ENCODE assay signal across 32 cellular contexts in the genomic region with DNA sequence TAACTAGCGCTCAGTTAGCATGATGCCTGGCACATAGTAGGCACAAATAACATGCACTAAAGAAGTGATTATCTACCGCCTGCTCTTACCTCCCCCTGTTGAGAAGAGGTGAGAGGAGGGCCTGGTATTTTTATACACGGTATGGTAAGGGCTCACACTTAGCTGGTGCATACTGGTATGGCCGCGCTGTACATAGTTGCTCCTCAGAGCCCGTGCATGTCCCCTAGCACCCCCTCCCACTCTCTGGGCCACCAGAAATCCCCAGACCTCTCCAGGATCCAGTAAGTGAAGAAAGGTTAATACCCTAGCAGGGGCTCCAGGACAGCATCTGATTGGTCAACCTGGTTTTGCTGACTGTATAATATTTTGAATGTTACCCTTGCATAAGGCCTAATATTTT.
"Had no signal": no experiment of that assay in that cellular context is flagged by ENCODE, and none has a peak within 500 bp of the region (broad histone marks: within the 10 kb centered on the region; RNA-seq: fewer than 3 reads in every experiment).

No MANE protein-coding gene starts in this region.

- H3K27ac ChIP-seq: adrenal gland, ascending aorta, body of pancreas, brain microvascular endothelial cell, breast epithelium, cardiac muscle cell had no signal

- ATAC-seq: activated naive CD4-positive, alpha-beta T cell treated with anti-CD3 and anti-CD28 coated beads, Interleukin-2, amount 50 U/mL, for 72 hours; activated naive CD8-positive, alpha-beta T cell treated with anti-CD3 and anti-CD28 coated beads, Interleukin-2, amount 50 U/mL, for 24 hours; activated T-cell treated with anti-CD3 and anti-CD28 coated beads, Interleukin-2, amount 50 U/mL, for 4 hours; activated T-cell treated with anti-CD3 and anti-CD28 coated beads, Interleukin-2, amount 50 U/mL, for 72 hours; activated T-helper 17 cell treated with anti-CD3 and anti-CD28 coated beads, Interleukin-2, amount 50 U/mL, for 72 hours; body of pancreas had no signal

- H3K36me3 ChIP-seq: adrenal gland, ascending aorta, brain microvascular endothelial cell, breast epithelium, cardiac muscle cell had no signal

- H3K27me3 ChIP-seq: adrenal gland, ascending aorta, body of pancreas, brain microvascular endothelial cell had no signal

- H3K4me1 ChIP-seq: adrenal gland, ascending aorta, body of pancreas, breast epithelium had no signal

- H3K4me3 ChIP-seq: adrenal gland, ascending aorta, body of pancreas, breast epithelium, cardiac muscle cell had no signal

- DNase-seq: activated effector memory CD4-positive, alpha-beta T cell treated with anti-CD3 and anti-CD28 coated beads, Interleukin-2, amount 50 U/mL, for 16 hours; activated effector memory CD4-positive, alpha-beta T cell treated with Interleukin-2 at 50 U/mL for 16 hours; activated gamma-delta T cell; activated gamma-delta T cell treated with Interleukin-2 at 50 U/mL for 16 hours; activated naive CD4-positive, alpha-beta T cell; activated naive CD4-positive, alpha-beta T cell treated with anti-CD3 and anti-CD28 coated beads for 36 hours; activated naive CD4-positive, alpha-beta T cell treated with anti-CD3 and anti-CD28 coated beads, Interleukin-2, amount 10 ng/mL, durations not matched to agents 7 days and 5 days; activated naive CD4-positive, alpha-beta T cell treated with anti-CD3 and anti-CD28 coated beads, Interleukin-2, amount 50 U/mL, for 16 hours; activated naive CD4-positive, alpha-beta T cell treated with Interleukin-2 at 50 U/mL for 16 hours; activated naive CD8-positive, alpha-beta T cell treated with anti-CD3 and anti-CD28 coated beads for 36 hours; activated naive CD8-positive, alpha-beta T cell treated with anti-CD3 and anti-CD28 coated beads, Interleukin-2, amount 10 ng/mL, durations not matched to agents 7 days and 5 days; activated naive CD8-positive, alpha-beta T cell treated with anti-CD3 and anti-CD28 coated beads, Interleukin-2, amount 50 U/mL, for 24 hours; activated T-cell treated with anti-CD3 and anti-CD28 coated beads, Interleukin-2, amount 50 U/mL, for 1 hour; activated T-cell treated with anti-CD3 and anti-CD28 coated beads, Interleukin-2, amount 50 U/mL, for 24 hours; activated T-cell treated with anti-CD3 and anti-CD28 coated beads, Interleukin-2, amount 50 U/mL, for 4 hours; activated T-cell treated with anti-CD3 and anti-CD28 coated beads, Interleukin-2, amount 50 U/mL, for 48 hours; activated T-cell treated with anti-CD3 and anti-CD28 coated beads, Interleukin-2, amount 50 U/mL, for 72 hours; adrenal gland; amniotic stem cell; amygdala; anterior cingulate cortex; aorta; body of pancreas; brain microvascular endothelial cell; caudate nucleus; central memory CD4-positive, alpha-beta T cell; cerebellar nuclear complex had no signal

- H3K9me3 ChIP-seq: adrenal gland, ascending aorta, body of pancreas, breast epithelium had no signal
